Comparison of ENCODE assay signal across 18 cellular contexts in the genomic region with DNA sequence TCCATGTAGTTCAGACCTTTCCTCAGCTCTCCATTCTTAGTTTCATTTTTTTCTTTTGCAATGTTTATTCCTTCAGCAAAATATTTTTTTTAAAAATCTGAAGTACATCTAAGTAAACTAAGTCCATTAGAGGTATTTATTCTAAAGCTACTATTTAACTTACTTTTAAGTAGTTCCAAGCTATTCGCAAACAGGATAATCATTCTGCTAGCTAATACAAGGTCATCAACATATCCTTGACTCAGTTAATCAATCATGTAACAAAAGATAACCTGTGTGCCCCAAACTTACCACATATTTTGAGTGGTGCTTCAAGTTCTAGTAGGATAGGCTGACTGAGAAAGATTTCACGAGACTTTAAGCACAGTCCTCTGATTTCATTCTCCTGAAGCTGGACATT. TPM values are rescaled to one million over a fixed set of nuclear protein-coding genes. Genes with fewer than 3 reads are reported as not detected.
DNase-seq lines count a peak whose midpoint lies in the region; ATAC-seq and TF ChIP-seq lines count a peak whose summit lies in the region.
"Had no signal": no experiment of that assay in that cellular context is flagged by ENCODE, and none has a peak within 500 bp of the region (broad histone marks: within the 10 kb centered on the region; RNA-seq: fewer than 3 reads in every experiment).

No MANE protein-coding gene starts in this region.

- peaks cover 100% of the 10 kb centered on the region for H3K79me2 ChIP-seq in GM23338 (replicated peaks; ENCODE audit: insufficient read depth)

- H3K27me3 ChIP-seq in BLaER1 treated with 17β-estradiol and CSF1 and Interleukin-3, amounts not matched to agents 10 nM and 100 nM: no peaks in the 10 kb centered on the region
- no peaks in the 10 kb centered on the region for H3K27me3 ChIP-seq in GM23338 (ENCODE audit: insufficient read depth)

- no peak overlapping the region for H3K4me3 Mint-ChIP-seq in activated CD4-positive, alpha-beta T cell treated with anti-CD3 and anti-CD28 coated beads, Interleukin-2, amount 10 ng/mL, durations not matched to agents 24 days and 14 days
- H3K4me3 Mint-ChIP-seq in activated CD4-positive, alpha-beta memory T cell treated with anti-CD3 and anti-CD28 coated beads for 36 hours: no peak overlapping the region
- H3K4me3 Mint-ChIP-seq in naive B cell (no peak overlapping the region), GM23338 (no peak overlapping the region)

- H3K9me2 ChIP-seq in GM23338 (ENCODE audit: insufficient read depth): no peaks in the 10 kb centered on the region

- no peaks in the 10 kb centered on the region for H3K27me3 Mint-ChIP-seq in activated CD4-positive, alpha-beta T cell treated with anti-CD3 and anti-CD28 coated beads, Interleukin-2, amount 10 ng/mL, durations not matched to agents 24 days and 14 days
- H3K27me3 Mint-ChIP-seq in activated CD4-positive, alpha-beta memory T cell treated with anti-CD3 and anti-CD28 coated beads for 36 hours: no peaks in the 10 kb centered on the region
- H3K27me3 Mint-ChIP-seq in naive B cell (no peaks in the 10 kb centered on the region), GM23338 (ENCODE audit: insufficient read depth, low read depth, poor library complexity) (no peaks in the 10 kb centered on the region)

- H3K27ac Mint-ChIP-seq in activated CD4-positive, alpha-beta T cell treated with anti-CD3 and anti-CD28 coated beads, Interleukin-2, amount 10 ng/mL, durations not matched to agents 24 days and 14 days: peak overlapping the region; percentile 53
- H3K27ac Mint-ChIP-seq in activated CD4-positive, alpha-beta memory T cell treated with anti-CD3 and anti-CD28 coated beads for 36 hours: peak overlapping the region; percentile 35
- H3K27ac Mint-ChIP-seq in naive B cell: peak overlapping the region in 4 of 6 donors; percentile 39 to 73 (median 46)
- H3K27ac Mint-ChIP-seq in GM23338: no peak overlapping the region

- H3K36me3 ChIP-seq in BLaER1 treated with 17β-estradiol and CSF1 and Interleukin-3, amounts not matched to agents 10 nM and 100 nM: peaks cover 63 to 100% (median 94%) of the 10 kb centered on the region in 11 experiments
- peaks cover 39% of the 10 kb centered on the region; the same call in 1 of the 2 replicates for H3K36me3 ChIP-seq in GM23338 (ENCODE audit: insufficient read depth)

- peaks cover 79% of the 10 kb centered on the region for H3K36me3 Mint-ChIP-seq in activated CD4-positive, alpha-beta T cell treated with anti-CD3 and anti-CD28 coated beads, Interleukin-2, amount 10 ng/mL, durations not matched to agents 24 days and 14 days (ENCODE audit: low read depth)
- H3K36me3 Mint-ChIP-seq in activated CD4-positive, alpha-beta memory T cell treated with anti-CD3 and anti-CD28 coated beads for 36 hours: peaks cover 79% of the 10 kb centered on the region
- H3K36me3 Mint-ChIP-seq in naive B cell (peaks cover 8 to 20% of the 10 kb centered on the region in 2 donors), GM23338 (ENCODE audit: low read depth) (peaks cover 80% of the 10 kb centered on the region)

- no peaks in the 10 kb centered on the region for H3K9me3 Mint-ChIP-seq in activated CD4-positive, alpha-beta T cell treated with anti-CD3 and anti-CD28 coated beads, Interleukin-2, amount 10 ng/mL, durations not matched to agents 24 days and 14 days
- no peaks in the 10 kb centered on the region for H3K9me3 Mint-ChIP-seq in activated CD4-positive, alpha-beta memory T cell treated with anti-CD3 and anti-CD28 coated beads for 36 hours
- H3K9me3 Mint-ChIP-seq in naive B cell: no peaks in the 10 kb centered on the region
- no peaks in the 10 kb centered on the region for H3K9me3 Mint-ChIP-seq in GM23338

- CTCF ChIA-PET in activated CD4-positive, alpha-beta memory T cell treated with anti-CD3 and anti-CD28 coated beads for 36 hours (lab: Charles Lee): interaction anchor here (0.6 to 1.6 kb wide), 5 partner anchors 10 to 130 kb away, joined by 3 to 12 read pairs (median 3); no protein-coding TSS in a partner anchor

- DNase-seq in activated CD4-positive, alpha-beta T cell treated with anti-CD3 and anti-CD28 coated beads, Interleukin-2, amount 10 ng/mL, durations not matched to agents 24 days and 14 days: no peak
- DNase-seq in activated CD4-positive, alpha-beta T cell treated with anti-CD3 and anti-CD28 coated beads for 4 hours: no peak
- DNase-seq in activated CD4-positive, alpha-beta memory T cell treated with anti-CD3 and anti-CD28 coated beads for 36 hours: no peak
- DNase-seq in naive B cell (no peak), GM23338 (ENCODE audit: low spot score) (no peak)
- DNase-seq: 8988T, Caco-2, DMS53, NCI-H1048, NCI-H146, NCI-H226, NCI-H69, PC-3 had no signal

- no peak overlapping the region for H3K9ac ChIP-seq in BLaER1 treated with 17β-estradiol and CSF1 and Interleukin-3, amounts not matched to agents 10 nM and 100 nM

- peaks cover 77 to 100% (median 97%) of the 10 kb centered on the region in 11 experiments for H4K20me1 ChIP-seq in BLaER1 treated with 17β-estradiol and CSF1 and Interleukin-3, amounts not matched to agents 10 nM and 100 nM
- H4K20me1 ChIP-seq in GM23338 (replicated peaks; ENCODE audit: insufficient read depth): peaks cover 87% of the 10 kb centered on the region

- peak overlapping the region in 2 of 11 experiments; percentile 4 to 8; a peak in 3 of 22 replicates for H3K27ac ChIP-seq in BLaER1 treated with 17β-estradiol and CSF1 and Interleukin-3, amounts not matched to agents 10 nM and 100 nM
- H3K27ac ChIP-seq in GM23338 (ENCODE audit: low read depth): no peak overlapping the region

- H3K4me2 ChIP-seq in BLaER1 treated with 17β-estradiol and CSF1 and Interleukin-3, amounts not matched to agents 10 nM and 100 nM: peak overlapping the region in 7 of 11 experiments; percentile 18 to 90 (median 84); a peak in 11 of 22 replicates
- no peak overlapping the region for H3K4me2 ChIP-seq in GM23338

- no peaks in the 10 kb centered on the region for H3K9me3 ChIP-seq in BLaER1 treated with 17β-estradiol and CSF1 and Interleukin-3, amounts not matched to agents 10 nM and 100 nM (replicated peaks in 1 of 11)
- H3K9me3 ChIP-seq: Caco-2 had no signal

- no peak overlapping the region for H2AFZ ChIP-seq in GM23338

- peaks cover 55% of the 10 kb centered on the region for H3K4me1 Mint-ChIP-seq in activated CD4-positive, alpha-beta T cell treated with anti-CD3 and anti-CD28 coated beads, Interleukin-2, amount 10 ng/mL, durations not matched to agents 24 days and 14 days
- H3K4me1 Mint-ChIP-seq in activated CD4-positive, alpha-beta memory T cell treated with anti-CD3 and anti-CD28 coated beads for 36 hours (ENCODE audit: low read depth): peaks cover 85% of the 10 kb centered on the region
- H3K4me1 Mint-ChIP-seq in naive B cell (peaks cover 34 to 69% (median 51%) of the 10 kb centered on the region in 3 donors), GM23338 (peaks cover 36% of the 10 kb centered on the region)

- H3K4me3 ChIP-seq in BLaER1 treated with 17β-estradiol and CSF1 and Interleukin-3, amounts not matched to agents 10 nM and 100 nM: no peak overlapping the region
- H3K4me3 ChIP-seq in GM23338: no peak overlapping the region
- H3K4me3 ChIP-seq: K562 had no signal

- peaks cover 37 to 66% (median 48%) of the 10 kb centered on the region in 10 experiments for H3K4me1 ChIP-seq in BLaER1 treated with 17β-estradiol and CSF1 and Interleukin-3, amounts not matched to agents 10 nM and 100 nM
- peaks cover 21% of the 10 kb centered on the region for H3K4me1 ChIP-seq in GM23338 (ENCODE audit: insufficient read depth)

- POLR2A ChIA-PET in activated CD4-positive, alpha-beta memory T cell treated with anti-CD3 and anti-CD28 coated beads for 36 hours (lab: Charles Lee): interaction anchor here (0.6 to 2.7 kb wide), 5 partner anchors 8 to 263 kb away, joined by 3 to 9 read pairs (median 7); partner anchors contain the start of genes FAM216A and GPN3

- ATAC-seq in naive B cell (ENCODE audit: low read depth in 2 of 2) (no peak), GM23338 (no peak), HG03135 (IDR thresholded peaks at IDR 0.05; ENCODE audit: unreplicated experiment) (no peak), GM21367 (IDR thresholded peaks at IDR 0.05; ENCODE audit: unreplicated experiment) (no peak)
- ATAC-seq: HCT116, K562, PC-3 had no signal

- 0 out of 2 replicates have a peak, but pooled peaks cover 5% of the 10 kb centered on the region for H3F3A ChIP-seq in GM23338 (replicated peaks; ENCODE audit: low read depth)

- no peak for TF ChIP-seq CTCF in GM23338 (conservative IDR thresholded peaks at IDR 0.05; ENCODE audit: low read depth in 2 of 2)

- intact Hi-C loops in activated CD4-positive, alpha-beta T cell treated with anti-CD3 and anti-CD28 coated beads, Interleukin-2, amount 10 ng/mL, durations not matched to agents 24 days and 14 days (cut with micrococcal nuclease): no loop called here
- intact Hi-C loops in activated CD4-positive, alpha-beta memory T cell treated with anti-CD3 and anti-CD28 coated beads for 36 hours (cut with micrococcal nuclease): no loop called here

RNA-seq across cellular contexts. Expression of gene PPP1CC, which starts 11.2 kb away (rescaled TPM):
- total RNA-seq in activated CD4-positive, alpha-beta T cell treated with anti-CD3 and anti-CD28 coated beads, Interleukin-2, amount 10 ng/mL, durations not matched to agents 24 days and 14 days: 459 and 489 TPM in 2 replicates
- 100 to 1,000 TPM; 334 to 343 TPM for total RNA-seq in activated CD4-positive, alpha-beta memory T cell treated with anti-CD3 and anti-CD28 coated beads for 36 hours
- 100 to 1,000 TPM; 198 to 315 (median 216) TPM for polyA plus RNA-seq in naive B cell (ENCODE audit: low read depth in 6 of 6)
- total RNA-seq in GM23338 (2014; rRNA removed; shearing (Covaris generic)): 501 and 577 TPM in 2 replicates
- 272 and 276 TPM in 2 replicates for polyA plus RNA-seq in GM23338 (2016; fragmentation: Nextera tagmentation; extraction: Ambion mirVana)

RNA-seq across cellular contexts. Expression of gene HVCN1, which starts 42.6 kb away (rescaled TPM):
- 17.9 and 18.0 TPM in 2 replicates for total RNA-seq in activated CD4-positive, alpha-beta T cell treated with anti-CD3 and anti-CD28 coated beads, Interleukin-2, amount 10 ng/mL, durations not matched to agents 24 days and 14 days
- total RNA-seq in activated CD4-positive, alpha-beta memory T cell treated with anti-CD3 and anti-CD28 coated beads for 36 hours: 1 to 10 TPM; 4.0 to 4.1 TPM
- polyA plus RNA-seq in naive B cell (ENCODE audit: low read depth in 6 of 6) (100 to 1,000 TPM; 654 to 887 (median 845) TPM), GM23338 (2016; fragmentation: Nextera tagmentation; extraction: Ambion mirVana) (10.1 and 10.4 TPM in 2 replicates)
- 10.7 and 11.8 TPM in 2 replicates for total RNA-seq in GM23338 (2014; rRNA removed; shearing (Covaris generic))
